8 cellular contexts compared by ENCODE assay signal in the genomic region with DNA sequence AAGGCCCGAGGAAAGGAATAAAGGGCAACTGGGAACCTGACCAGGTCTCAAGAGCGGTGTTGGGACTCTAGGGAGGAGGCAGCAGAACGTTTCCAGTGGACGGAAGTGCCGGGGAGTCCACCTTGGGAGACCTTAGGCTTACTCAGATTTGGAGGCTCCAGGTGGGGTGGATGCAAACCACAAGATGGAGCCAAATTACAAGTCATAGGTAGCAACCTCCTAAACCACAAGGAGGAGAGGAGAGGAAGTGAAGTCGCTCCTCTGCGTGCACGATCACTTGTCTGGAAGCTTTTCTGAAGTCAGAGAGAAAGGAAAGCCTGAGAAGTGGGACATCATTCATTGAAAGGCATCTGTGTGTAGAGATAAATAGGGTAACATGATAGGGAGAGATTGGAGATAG. TPM values are rescaled to one million over a fixed set of nuclear protein-coding genes. Genes with fewer than 3 reads are reported as not detected.
DNase-seq lines count a peak whose midpoint lies in the region; ATAC-seq and TF ChIP-seq lines count a peak whose summit lies in the region.

No MANE protein-coding gene starts in this region.

- TF ChIP-seq CTCF in SK-N-SH (IDR thresholded peaks at IDR 0.05) (no peak), LNCaP clone FGC (IDR thresholded peaks at IDR 0.05; ENCODE audit: control insufficient read depth, extremely low read depth, insufficient read depth) (peak; percentile 50), neural progenitor cell (IDR thresholded peaks at IDR 0.05) (peak; percentile 64)

- H3K9ac ChIP-seq in SK-N-SH (no peak overlapping the region), neural progenitor cell (no peak overlapping the region)

- H3K27me3 ChIP-seq in SK-N-SH (ENCODE audit: insufficient read depth) (peaks cover 35% of the 10 kb centered on the region), neural progenitor cell (peaks cover 46% of the 10 kb centered on the region), SJCRH30 (0 out of 2 replicates have a peak, but pooled peaks cover 12% of the 10 kb centered on the region)

- no peaks in the 10 kb centered on the region for H3K36me3 Mint-ChIP-seq in activated naive CD8-positive, alpha-beta T cell treated with anti-CD3 and anti-CD28 coated beads, Interleukin-2, amount 50 U/mL, for 24 hours (ENCODE audit: low read depth)
- no peaks in the 10 kb centered on the region for H3K36me3 Mint-ChIP-seq in neural progenitor cell

- H3K4me2 ChIP-seq in SK-N-SH (no peak overlapping the region), neural progenitor cell (no peak overlapping the region)

- H3K4me1 Mint-ChIP-seq in activated naive CD8-positive, alpha-beta T cell treated with anti-CD3 and anti-CD28 coated beads, Interleukin-2, amount 50 U/mL, for 24 hours, result peaks cover 8% of the 10 kb centered on the region
- no peaks in the 10 kb centered on the region for H3K4me1 Mint-ChIP-seq in neural progenitor cell

- H3K27ac ChIP-seq in SK-N-SH (ENCODE audit: low read depth in 2 of 2, low read length in 1 of 2), result no peak overlapping the region
- no peak overlapping the region for H3K27ac ChIP-seq in neural progenitor cell
- H3K27ac ChIP-seq in SJCRH30, result no peak overlapping the region

- peak; percentile 32; the same call in 1 of the 2 replicates for TF ChIP-seq RAD21 in SK-N-SH (IDR thresholded peaks at IDR 0.05; ENCODE audit: low read length)

- H2AFZ ChIP-seq in SK-N-SH (ENCODE audit: low read depth) (no peak overlapping the region), neural progenitor cell (replicated peaks) (peak overlapping the region; percentile 90)

- POLR2A ChIA-PET in SK-N-SH (lab: Yijun Ruan, JAX), result interaction anchor here (1.3 kb wide), 1 partner anchor 28 kb away, joined by 5 read pairs; no protein-coding TSS in a partner anchor

- no peaks in the 10 kb centered on the region for H3K9me3 Mint-ChIP-seq in activated naive CD8-positive, alpha-beta T cell treated with anti-CD3 and anti-CD28 coated beads, Interleukin-2, amount 50 U/mL, for 24 hours
- H3K9me3 Mint-ChIP-seq in neural progenitor cell, result no peaks in the 10 kb centered on the region

- 75% methylated on average over 8 of the region's 8 CpGs for WGBS in SK-N-SH (ENCODE audit: low lambda C conversion rate)

- H3K79me2 ChIP-seq in SK-N-SH (ENCODE audit: insufficient read depth) (no peaks in the 10 kb centered on the region), neural progenitor cell (ENCODE audit: low read depth) (no peaks in the 10 kb centered on the region)

- no peaks in the 10 kb centered on the region for H3F3A ChIP-seq in SK-N-SH (replicated peaks; ENCODE audit: insufficient read depth)
- H3F3A ChIP-seq in neural progenitor cell (ENCODE audit: low read depth), result no peaks in the 10 kb centered on the region

- H3K27me3 Mint-ChIP-seq in activated naive CD8-positive, alpha-beta T cell treated with anti-CD3 and anti-CD28 coated beads, Interleukin-2, amount 50 U/mL, for 24 hours, result peaks cover 4% of the 10 kb centered on the region
- peaks cover 11% of the 10 kb centered on the region for H3K27me3 Mint-ChIP-seq in neural progenitor cell (ENCODE audit: insufficient read depth, low read depth)

- no peaks in the 10 kb centered on the region for H3K9me2 ChIP-seq in SK-N-SH

- ATAC-seq in SK-N-SH treated with all-trans-retinoic acid at 6 μM for 48 hours, result no peak
- peak; percentile 82 for ATAC-seq in activated naive CD8-positive, alpha-beta T cell treated with anti-CD3 and anti-CD28 coated beads, Interleukin-2, amount 50 U/mL, for 24 hours

- no peak overlapping the region for H3K4me3 ChIP-seq in SK-N-SH (ENCODE audit: low read depth in 2 of 2, low read length in 1 of 2)
- H3K4me3 ChIP-seq in LNCaP clone FGC (ENCODE audit: low read depth, low read length), result no peak overlapping the region
- no peak overlapping the region for H3K4me3 ChIP-seq in neural progenitor cell
- no peak overlapping the region for H3K4me3 ChIP-seq in SJCRH30

- H3K4me1 ChIP-seq in SK-N-SH (ENCODE audit: control insufficient read depth in 1 of 2, insufficient read depth in 2 of 2, low read depth in 1 of 2, low read length in 1 of 2) (peaks cover 0 to 16% of the 10 kb centered on the region in 2 experiments; a peak in 1 of 4 replicates), neural progenitor cell (no peaks in the 10 kb centered on the region), SJCRH30 (no peaks in the 10 kb centered on the region)

- H3K27ac Mint-ChIP-seq in activated naive CD8-positive, alpha-beta T cell treated with anti-CD3 and anti-CD28 coated beads, Interleukin-2, amount 50 U/mL, for 24 hours, result no peak overlapping the region
- no peak overlapping the region for H3K27ac Mint-ChIP-seq in neural progenitor cell

- DNase-seq in SK-N-SH (no peak), LNCaP clone FGC (ENCODE audit: low read depth) (no peak), neural progenitor cell (ENCODE audit: low spot score) (peak; percentile 70), NCI-H146 (lab: John Stamatoyannopoulos, UW) (no peak), SJCRH30 (no peak)
- DNase-seq in activated naive CD8-positive, alpha-beta T cell treated with anti-CD3 and anti-CD28 coated beads, Interleukin-2, amount 50 U/mL, for 24 hours, result no peak
- no peak for DNase-seq in stimulated activated CD4-positive, alpha-beta T cell treated with anti-CD3 and anti-CD28 coated beads, Interleukin-2, amount 100 ng/mL, for 24 hours

- no peak for TF ChIP-seq EP300 in SK-N-SH (IDR thresholded peaks at IDR 0.05; ENCODE audit: borderline replicate concordance in 1 of 2, low read depth in 1 of 2, low read length in 1 of 2)

- no peaks in the 10 kb centered on the region for H3K36me3 ChIP-seq in SK-N-SH (replicated peaks in 1 of 2; ENCODE audit: control insufficient read depth in 1 of 2, insufficient read depth in 2 of 2, low read length in 1 of 2)
- H3K36me3 ChIP-seq in neural progenitor cell, result no peaks in the 10 kb centered on the region
- no peaks in the 10 kb centered on the region for H3K36me3 ChIP-seq in SJCRH30

- no peak overlapping the region for H3K4me3 Mint-ChIP-seq in activated naive CD8-positive, alpha-beta T cell treated with anti-CD3 and anti-CD28 coated beads, Interleukin-2, amount 50 U/mL, for 24 hours
- H3K4me3 Mint-ChIP-seq in neural progenitor cell, result no peak overlapping the region

- H3K9me3 ChIP-seq in SK-N-SH, result no peaks in the 10 kb centered on the region; the same call in 1 of the 2 replicates
- H3K9me3 ChIP-seq in neural progenitor cell (ENCODE audit: low read depth), result no peaks in the 10 kb centered on the region
- H3K9me3 ChIP-seq in SJCRH30 (replicated peaks), result no peaks in the 10 kb centered on the region

- H4K20me1 ChIP-seq in SK-N-SH (ENCODE audit: insufficient read depth) (no peaks in the 10 kb centered on the region), neural progenitor cell (ENCODE audit: low read depth) (no peaks in the 10 kb centered on the region)

- CTCF ChIA-PET in SK-N-SH (lab: Yijun Ruan, JAX), result interaction anchor here (0.9 to 9.2 kb wide), 7 partner anchors 14 to 248 kb away, joined by 3 to 71 read pairs (median 6); no protein-coding TSS in a partner anchor

TF ChIP-seq in SK-N-SH, 30 proteins besides CTCF, POLR2A, EP300 and RAD21 (continues in another document):
- TF ChIP-seq MXI1 (IDR thresholded peaks at IDR 0.05; ENCODE audit: low read depth, low read length) (no peak), GABPA (IDR thresholded peaks at IDR 0.05; ENCODE audit: low read depth) (no peak), GATA2 (CRISPR knock-in tag; IDR thresholded peaks at IDR 0.05) (no peak), FOSL2 (IDR thresholded peaks at IDR 0.05; ENCODE audit: borderline replicate concordance, low read depth) (no peak)

TF ChIP-seq in SK-N-SH treated with all-trans-retinoic acid at 6 μM for 48 hours, 23 proteins besides CTCF, POLR2A, EP300 and RAD21 (continues in another document):
- TF ChIP-seq TCF4 (CRISPR knock-in tag; IDR thresholded peaks at IDR 0.05; ENCODE audit: borderline replicate concordance), result no peak
- TF ChIP-seq CSDC2 (CRISPR knock-in tag; IDR thresholded peaks at IDR 0.05), result no peak
- TF ChIP-seq ZC3H10 (CRISPR knock-in tag; IDR thresholded peaks at IDR 0.05), result no peak
- no peak for TF ChIP-seq ESRRG (CRISPR knock-in tag; IDR thresholded peaks at IDR 0.05)
- no peak for TF ChIP-seq PPARA (CRISPR knock-in tag; IDR thresholded peaks at IDR 0.05; ENCODE audit: borderline replicate concordance)

RNA-seq across cellular contexts. Expression of gene HLA-DOA, which starts 9.3 kb away (rescaled TPM):
- polyA plus RNA-seq in SK-N-SH (2012; rRNA removed), result not detected in 2 replicates
- polyA plus RNA-seq in SK-N-SH (2012; cell fraction: cytosol; rRNA removed), result not detected in 2 replicates
- not detected in 2 replicates for polyA plus RNA-seq in SK-N-SH (2012; cell fraction: nucleus; rRNA removed)
- total RNA-seq in neural progenitor cell (ENCODE audit: low replicate concordance), result 38.0 and 52.2 TPM in 2 replicates
- 0.16 TPM in 1 of 2 replicates, not detected in the other for total RNA-seq in SJCRH30 (2014; rRNA removed; shearing (Covaris generic))

RNA-seq across cellular contexts. Expression of gene BRD2, which starts 31.7 kb away (rescaled TPM):
- polyA plus RNA-seq in SK-N-SH (2012; rRNA removed), result 104 and 116 TPM in 2 replicates
- polyA plus RNA-seq in SK-N-SH (2012; cell fraction: cytosol; rRNA removed), result 87.9 and 91.4 TPM in 2 replicates
- 186 and 280 TPM in 2 replicates for polyA plus RNA-seq in SK-N-SH (2012; cell fraction: nucleus; rRNA removed)
- total RNA-seq in neural progenitor cell (ENCODE audit: low replicate concordance), result 202 and 211 TPM in 2 replicates
- total RNA-seq in SJCRH30 (2014; rRNA removed; shearing (Covaris generic)), result 178 and 199 TPM in 2 replicates

RNA-seq across cellular contexts. Expression of gene HLA-DMA, which starts 47.2 kb away (rescaled TPM):
- polyA plus RNA-seq in SK-N-SH (2012; rRNA removed), result 1.2 and 1.5 TPM in 2 replicates
- polyA plus RNA-seq in SK-N-SH (2012; cell fraction: cytosol; rRNA removed), result 0.75 and 1.3 TPM in 2 replicates
- polyA plus RNA-seq in SK-N-SH (2012; cell fraction: nucleus; rRNA removed), result 6.5 and 7.7 TPM in 2 replicates
- total RNA-seq in neural progenitor cell (ENCODE audit: low replicate concordance), result 5.1 and 11.9 TPM in 2 replicates
- 0.14 and 0.51 TPM in 2 replicates for total RNA-seq in SJCRH30 (2014; rRNA removed; shearing (Covaris generic))

RNA-seq across cellular contexts. Expression of gene HLA-DMB, which starts 59.2 kb away (rescaled TPM):
- polyA plus RNA-seq in SK-N-SH (2012; rRNA removed), result 0.10 TPM in 1 of 2 replicates, not detected in the other
- polyA plus RNA-seq in SK-N-SH (2012; cell fraction: cytosol; rRNA removed), result 0.03 TPM in 1 of 2 replicates, not detected in the other
- polyA plus RNA-seq in SK-N-SH (2012; cell fraction: nucleus; rRNA removed), result 0.05 and 0.06 TPM in 2 replicates
- total RNA-seq in neural progenitor cell (ENCODE audit: low replicate concordance), result 4.3 and 4.5 TPM in 2 replicates
- total RNA-seq in SJCRH30 (2014; rRNA removed; shearing (Covaris generic)), result not detected in 2 replicates

Comparison
In these comparisons a context has a peak if more than half of its experiments do, and no peak if none do; other contexts are left out.
1. RNA of gene HLA-DOA, which starts 9.3 kb away (total RNA-seq): 38.0 to 52.2 TPM in neural progenitor cell; 0.16 TPM in SJCRH30; every median in the first group is over 10 times any median in the second.